ENCODE assay signal across 14 cellular contexts in the genomic region with DNA sequence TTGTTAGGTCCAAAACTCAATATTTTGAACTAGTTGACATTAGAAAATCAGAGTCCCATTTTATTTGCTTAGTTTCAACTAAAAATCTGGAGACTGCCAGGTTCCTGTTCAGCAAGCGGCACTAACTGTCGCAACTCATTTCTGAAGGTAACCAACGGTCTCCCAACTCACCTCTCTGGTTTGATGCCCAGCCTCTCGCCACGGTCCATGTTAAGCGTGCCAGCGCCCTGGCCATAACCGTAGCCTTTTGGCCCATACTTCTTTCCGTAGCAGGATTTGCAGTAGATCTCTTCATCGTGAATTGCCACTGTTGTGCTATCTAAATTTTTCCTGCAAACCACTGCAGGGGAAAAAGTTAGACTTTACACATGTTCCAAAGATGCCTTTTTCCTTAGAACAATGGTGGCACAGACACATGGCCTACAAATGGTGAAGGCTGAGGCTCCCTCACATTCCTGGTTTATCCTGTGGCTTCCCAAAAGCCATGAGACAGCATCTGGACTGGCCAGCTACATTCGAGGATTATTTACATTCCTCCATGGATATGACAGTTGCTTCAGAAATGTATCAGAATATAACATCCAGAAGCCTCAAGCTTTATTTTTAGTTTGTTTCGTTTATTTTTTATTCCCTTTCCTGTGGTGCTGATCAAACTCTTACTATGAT. TPM values are rescaled to one million over a fixed set of nuclear protein-coding genes. Genes with fewer than 3 reads are reported as not detected.
DNase-seq lines count a peak whose midpoint lies in the region; ATAC-seq and TF ChIP-seq lines count a peak whose summit lies in the region.
"Had no signal": no experiment of that assay in that cellular context is flagged by ENCODE, and none has a peak within 500 bp of the region (broad histone marks: within the 10 kb centered on the region; RNA-seq: fewer than 3 reads in every experiment).

No MANE protein-coding gene starts in this region.

- no peak overlapping the region for H3K4me3 Mint-ChIP-seq in mesothelial cell of epicardium
- no peak overlapping the region for H3K4me3 Mint-ChIP-seq in endodermal cell
- H3K4me3 Mint-ChIP-seq: activated B cell treated with CpG ODN at 0.5 μM for 24 hours; naive thymus-derived CD8-positive, alpha-beta T cell; type B pancreatic cell had no signal

- no peak overlapping the region for H3K9ac ChIP-seq in endodermal cell (ENCODE audit: extremely low read depth, low read length, poor library complexity, severe bottlenecking)

- H3K27me3 ChIP-seq in AG04450 (ENCODE audit: control insufficient read depth, insufficient read depth, low read length) (no peaks in the 10 kb centered on the region), endodermal cell (ENCODE audit: control insufficient read depth, insufficient read depth, low read length, poor library complexity, severe bottlenecking) (no peaks in the 10 kb centered on the region)

- peaks cover 29% of the 10 kb centered on the region for H3K4me1 Mint-ChIP-seq in mesothelial cell of epicardium
- peaks cover 7% of the 10 kb centered on the region for H3K4me1 Mint-ChIP-seq in endodermal cell
- H3K4me1 Mint-ChIP-seq: naive thymus-derived CD8-positive, alpha-beta T cell had no signal

- H3K27ac Mint-ChIP-seq in mesothelial cell of epicardium: peak overlapping the region; percentile 14
- no peak overlapping the region for H3K27ac Mint-ChIP-seq in endodermal cell
- H3K27ac Mint-ChIP-seq: activated B cell treated with CpG ODN at 0.5 μM for 24 hours; naive thymus-derived CD8-positive, alpha-beta T cell; type B pancreatic cell had no signal

- no peaks in the 10 kb centered on the region for H3K4me1 ChIP-seq in endodermal cell (ENCODE audit: control insufficient read depth, insufficient read depth, low read length)

- CTCF ChIA-PET in AG04450 (lab: Charles Lee): interaction anchor here (1.2 kb wide), 1 partner anchor 148 kb away, joined by 5 read pairs; no protein-coding TSS in a partner anchor

- TF ChIP-seq CTCF in AG04450 (IDR thresholded peaks at IDR 0.05; ENCODE audit: low read depth, low read length) (no peak), mesothelial cell of epicardium (IDR thresholded peaks at IDR 0.05; ENCODE audit: unreplicated experiment) (no peak), endodermal cell (conservative IDR thresholded peaks at IDR 0.05) (no peak)

- H3K27ac ChIP-seq in AG04450 (ENCODE audit: low read depth, low read length) (peak overlapping the region; percentile 74), endodermal cell (ENCODE audit: low read depth, low read length) (no peak overlapping the region)

- H3K9me3 ChIP-seq in AG04450 (ENCODE audit: control insufficient read depth, insufficient read depth, low read length): no peaks in the 10 kb centered on the region
- H3K9me3 ChIP-seq in endodermal cell (ENCODE audit: control insufficient read depth, low read length): no peaks in the 10 kb centered on the region

- POLR2A ChIA-PET in AG04450 (lab: Yijun Ruan, JAX): interaction anchor here (0.7 to 1.7 kb wide), 5 partner anchors 15 to 149 kb away, joined by 3 to 14 read pairs (median 3); a partner anchor contains a TSS

- H3K36me3 Mint-ChIP-seq in mesothelial cell of epicardium (peaks cover 23% of the 10 kb centered on the region), endodermal cell (ENCODE audit: low read depth) (peaks cover 30% of the 10 kb centered on the region)
- H3K36me3 Mint-ChIP-seq: naive thymus-derived CD8-positive, alpha-beta T cell had no signal

- ATAC-seq in HG03196 (IDR thresholded peaks at IDR 0.05; ENCODE audit: unreplicated experiment) (no peak), HG02981 (IDR thresholded peaks at IDR 0.05; ENCODE audit: unreplicated experiment) (no peak)
- ATAC-seq: left colon; naive thymus-derived CD8-positive, alpha-beta T cell had no signal

- H3K4me3 ChIP-seq in AG04450 (ENCODE audit: low read depth, low read length) (no peak overlapping the region), endodermal cell (ENCODE audit: low read length) (no peak overlapping the region)

- no peaks in the 10 kb centered on the region for H3K9me3 Mint-ChIP-seq in mesothelial cell of epicardium
- H3K9me3 Mint-ChIP-seq in endodermal cell: no peaks in the 10 kb centered on the region
- H3K9me3 Mint-ChIP-seq: activated B cell treated with CpG ODN at 0.5 μM for 24 hours; naive thymus-derived CD8-positive, alpha-beta T cell; type B pancreatic cell had no signal

- H3K36me3 ChIP-seq in endodermal cell (ENCODE audit: control insufficient read depth, insufficient read depth, low read length): peaks cover 18% of the 10 kb centered on the region

- WGBS in endodermal cell (ENCODE audit: insufficient coverage in 1 of 2, insufficient read length in 1 of 2), 2 experiments: 92 to 95% methylated on average over 11 to 12 of the region's 12 CpGs

- DNase-seq in AG04450 (ENCODE audit: low read depth, low spot score) (peak; percentile 89), HS-5 (ENCODE audit: low read depth) (peak; percentile 82), dedifferentiated amniotic fluid mesenchymal stem cell (ENCODE audit: extremely low spot score) (peak; percentile 75), mesothelial cell of epicardium (ENCODE audit: low spot score in 2 of 2, unreplicated experiment in 2 of 2) (no peak), anterior cingulate cortex (lab: John Stamatoyannopoulos, UW) (no peak), endodermal cell (no peak)
- DNase-seq: activated B cell treated with CpG ODN at 0.5 μM for 24 hours; dermis blood vessel endothelial cell; DMS 273 treated with DMSO at 0.1 percent for 48 hours; left colon; naive thymus-derived CD8-positive, alpha-beta T cell had no signal

- no peaks in the 10 kb centered on the region for H3K27me3 Mint-ChIP-seq in mesothelial cell of epicardium (ENCODE audit: low read depth)
- H3K27me3 Mint-ChIP-seq in endodermal cell (ENCODE audit: insufficient read depth): no peaks in the 10 kb centered on the region
- H3K27me3 Mint-ChIP-seq: activated B cell treated with CpG ODN at 0.5 μM for 24 hours, type B pancreatic cell had no signal

RNA-seq across cellular contexts. Expression of a gene that starts 15.7 kb away (rescaled TPM):
- 95.9 and 108 TPM in 2 replicates for polyA plus RNA-seq in AG04450 (2011; rRNA removed)
- 31.5 and 35.2 TPM in 2 replicates for polyA minus RNA-seq in AG04450 (2011; rRNA and poly(A)+ RNA removed)
- 81.6 to 86.3 TPM (median 81.8 TPM) in 3 replicates for total RNA-seq in mesothelial cell of epicardium
- 100 to 1,000 TPM in 1 of 2 donors, 10 to 100 TPM in 1; 74.7 to 121 TPM for total RNA-seq in endodermal cell
- polyA plus RNA-seq in endodermal cell (2013, experiment 1 of 2): 266 TPM
- polyA plus RNA-seq in endodermal cell (2013, experiment 2 of 2): 273 TPM
- total RNA-seq: naive thymus-derived CD8-positive, alpha-beta T cell had no signal

Comparison
In these comparisons a context has a peak if more than half of its experiments do, and no peak if none do; other contexts are left out.
1. DNase-seq: peak in AG04450 (single experiment), HS-5 (single experiment) and dedifferentiated amniotic fluid mesenchymal stem cell (single experiment); none in mesothelial cell of epicardium (0 of 2), anterior cingulate cortex (0 of 58) and endodermal cell (single experiment).